Comparison of ENCODE assay signal across 8 cellular contexts in genomic region chr2:190678444-190679162, GRCh38. TPM values are rescaled to one million over a fixed set of nuclear protein-coding genes. Genes with fewer than 3 reads are reported as not detected.
A peak's percentile ranks its signal among the peaks of the same experiment; 100 is the strongest.
DNase-seq lines count a peak whose midpoint lies in the region; ATAC-seq, FAIRE-seq and TF ChIP-seq lines count a peak whose summit lies in the region.

No MANE protein-coding gene starts in this region.

- POLR2A ChIA-PET in H1 (lab: Charles Lee; ENCODE audit: partially characterized antibody): interaction anchor here (0.7 to 1.6 kb wide), 4 partner anchors 11 to 145 kb away, joined by 3 read pairs; no protein-coding TSS in a partner anchor

- no peak overlapping the region for H4K5ac ChIP-seq in H1 (ENCODE audit: insufficient read length, low read depth, low read length)

- H3K9ac ChIP-seq in H1 (replicated peaks in 1 of 4; ENCODE audit: extremely low read depth in 1 of 4, low read depth in 3 of 4, low read length in 3 of 4): no peak overlapping the region; a peak in 1 of 7 replicates

- no peaks in the 10 kb centered on the region for H3K23me2 ChIP-seq in H1 (ENCODE audit: low read depth, low read length)

- TF ChIP-seq CTCF in GM12865 (IDR thresholded peaks at IDR 0.05; ENCODE audit: insufficient read depth, low read depth, low read length, missing control alignments): no peak
- no peak for TF ChIP-seq CTCF in H1 (IDR thresholded peaks at IDR 0.05; ENCODE audit: control extremely low read depth in 1 of 3, insufficient read depth in 1 of 3, low read depth in 1 of 3, low read length in 3 of 3)
- no peak for TF ChIP-seq CTCF in esophagus muscularis mucosa (IDR thresholded peaks at IDR 0.05)

- H4K20me1 ChIP-seq in H1 (replicated peaks in 1 of 2; ENCODE audit: control insufficient read depth in 1 of 2, insufficient read depth in 2 of 2, low read length in 2 of 2): no peaks in the 10 kb centered on the region

- TF ChIP-seq EP300 in H1 (IDR thresholded peaks at IDR 0.05; ENCODE audit: borderline replicate concordance in 1 of 2, low read depth in 2 of 2, low read length in 2 of 2) (no peak), esophagus muscularis mucosa (IDR thresholded peaks at IDR 0.05) (no peak)

- in situ Hi-C loops in KBM-7 (cut with MboI; ENCODE audit: low pct_unique_long_range_greater_than_20kb, low sequenced_read_pairs): no loop called here

- TF ChIP-seq RAD21 in H1 (IDR thresholded peaks at IDR 0.05 in 1 of 2, conservative IDR thresholded peaks at IDR 0.05 in 1 of 2; ENCODE audit: low read depth in 2 of 2, low read length in 2 of 2): no peak

- no peak overlapping the region for H2BK20ac ChIP-seq in H1 (ENCODE audit: low read length)

- no peak overlapping the region for H4K91ac ChIP-seq in H1 (replicated peaks; ENCODE audit: insufficient read length, low read length)

- intact Hi-C loops in posterior vena cava (cut with DNase I): no loop called here
- intact Hi-C loops in esophagus muscularis mucosa (cut with DNase I): no loop called here

- H3K4me1 ChIP-seq in H1 (replicated peaks in 1 of 4; ENCODE audit: control insufficient read depth in 3 of 4, insufficient read depth in 4 of 4, low read length in 3 of 4): peaks cover 3 to 12% (median 8%) of the 10 kb centered on the region in 4 experiments; a peak in 5 of 7 replicates
- H3K4me1 ChIP-seq in esophagus muscularis mucosa: peaks cover 4 to 34% (median 15%) of the 10 kb centered on the region in 4 donors

- H3K18ac ChIP-seq in H1 (ENCODE audit: extremely low read depth, low read length): peak overlapping the region; percentile 24; the same call in 1 of the 2 replicates

- H3K4me3 ChIP-seq in GM12865 (ENCODE audit: low read depth, low read length) (peak overlapping the region; percentile 55), H1 (ENCODE audit: extremely low read depth in 1 of 4, insufficient read depth in 2 of 4, low read depth in 3 of 4, low read length in 4 of 4) (no peak overlapping the region), esophagus muscularis mucosa (no peak overlapping the region)

- FAIRE-seq in H1 (lab: Jason Lieb, UNC): no peak

- no peaks in the 10 kb centered on the region for H3K27me3 ChIP-seq in H1 (replicated peaks in 1 of 4; ENCODE audit: control insufficient read depth in 3 of 4, extremely low read depth in 1 of 4, insufficient read depth in 3 of 4, low read length in 3 of 4)
- no peaks in the 10 kb centered on the region for H3K27me3 ChIP-seq in esophagus muscularis mucosa

- H2BK15ac ChIP-seq in H1 (ENCODE audit: low read length): no peak overlapping the region; the same call in 1 of the 2 replicates

- no peak overlapping the region for H3K23ac ChIP-seq in H1 (ENCODE audit: insufficient read length)

- 74% methylated on average over 6 of the region's 6 CpGs; no CpG with 5 or more reads in 1 of the 2 experiments for WGBS in H1 (ENCODE audit: extremely low coverage in 1 of 2, insufficient coverage in 1 of 2, insufficient read length in 1 of 2, insufficient replicate concordance in 2 of 2, low coverage in 1 of 2, low lambda C conversion rate in 2 of 2, missing lambda C conversion rate in 1 of 2), 2 experiments
- WGBS in esophagus muscularis mucosa: 51% methylated on average over 6 of the region's 6 CpGs

- TF ChIP-seq POLR2A in H1 (IDR thresholded peaks at IDR 0.05; ENCODE audit: control extremely low read depth in 1 of 2, low read depth in 2 of 2, low read length in 2 of 2): no peak
- TF ChIP-seq POLR2A in esophagus muscularis mucosa (IDR thresholded peaks at IDR 0.05; ENCODE audit: low read depth): no peak

- H2BK5ac ChIP-seq in H1 (ENCODE audit: low read depth, low read length): peak overlapping the region; percentile 38; the same call in 1 of the 2 replicates

- H3K14ac ChIP-seq in H1 (ENCODE audit: insufficient read length): no peak overlapping the region

- H3K27ac ChIP-seq in H1 (ENCODE audit: low read depth, low read length) (no peak overlapping the region), esophagus muscularis mucosa (replicated peaks in 1 of 4) (no peak overlapping the region)

- H3K4me2 ChIP-seq in H1 (ENCODE audit: insufficient read depth in 1 of 2, low read depth in 2 of 2, low read length in 2 of 2): 0 out of 4 replicates have a peak overlapping the region, but pooled peaks of 1 of the 2 experiments have one; percentile 10

- DNase-seq in GM12865 (ENCODE audit: low read depth): peak; percentile 91
- DNase-seq in KBM-7: peak; percentile 22
- no peak for DNase-seq in H1 (ENCODE audit: low read depth in 1 of 2, low spot score in 2 of 2)
- DNase-seq in stimulated activated CD4-positive, alpha-beta T cell treated with anti-CD3 and anti-CD28 coated beads, Interleukin-4, amount 100 ng/mL, for 4 hours: peak; percentile 12 to 26
- DNase-seq in posterior vena cava (ENCODE audit: low spot score): no peak
- no peak for DNase-seq in esophagus muscularis mucosa (ENCODE audit: extremely low spot score)
- DNase-seq in DMS 273 treated with DMSO at 0.1 percent for 48 hours (lab: John Stamatoyannopoulos, UW): no peak

- CTCF ChIA-PET in H1 (lab: Charles Lee; ENCODE audit: partially characterized antibody): interaction anchor here (0.6 to 6.1 kb wide), 14 partner anchors 9 to 335 kb away, joined by 3 to 48 read pairs (median 6); partner anchors contain the start of gene INPP1

- H3K9me3 ChIP-seq in H1 (ENCODE audit: insufficient read depth in 2 of 2, low read depth in 1 of 2, low read length in 1 of 2): no peaks in the 10 kb centered on the region
- H3K9me3 ChIP-seq in esophagus muscularis mucosa: no peaks in the 10 kb centered on the region

- peak overlapping the region; percentile 18; the same call in 1 of the 2 replicates for H2BK12ac ChIP-seq in H1 (ENCODE audit: low read depth, low read length)

- H4K8ac ChIP-seq in H1 (ENCODE audit: extremely low read depth, insufficient read depth, low read length): no peak overlapping the region

- no peaks in the 10 kb centered on the region for H3K79me2 ChIP-seq in H1 (ENCODE audit: control insufficient read depth in 1 of 2, insufficient read depth in 2 of 2, low read length in 2 of 2)

- no peak overlapping the region for H2AK5ac ChIP-seq in H1 (ENCODE audit: low read depth, low read length)

- no peak overlapping the region for H3K4ac ChIP-seq in H1 (replicated peaks; ENCODE audit: insufficient read length, low read depth, low read length)

- no peak overlapping the region for H2BK120ac ChIP-seq in H1 (replicated peaks; ENCODE audit: low read depth, low read length)

- no peak overlapping the region for H3K56ac ChIP-seq in H1 (replicated peaks; ENCODE audit: insufficient read length, low read depth, low read length)

- no peaks in the 10 kb centered on the region for H3K79me1 ChIP-seq in H1 (ENCODE audit: low read depth, low read length)

- peak; percentile 68 for ATAC-seq in GM21619 (IDR thresholded peaks at IDR 0.05; ENCODE audit: unreplicated experiment)

- no peak overlapping the region for H2AFZ ChIP-seq in H1 (ENCODE audit: low read length)

- H3K36me3 ChIP-seq in H1 (ENCODE audit: control insufficient read depth in 2 of 4, insufficient read depth in 4 of 4, low read length in 3 of 4): no peaks in the 10 kb centered on the region; a peak in 1 of 8 replicates
- H3K36me3 ChIP-seq in esophagus muscularis mucosa: peaks cover 0 to 20% (median 11%) of the 10 kb centered on the region in 4 donors

TF ChIP-seq in H1, 55 proteins besides CTCF, POLR2A, EP300 and RAD21:
- TF ChIP-seq GTF2F1 (IDR thresholded peaks at IDR 0.05; ENCODE audit: borderline replicate concordance, low read depth, low read length) (no peak), TEAD4 (IDR thresholded peaks at IDR 0.05; ENCODE audit: low read depth, low read length) (no peak), KDM1A (IDR thresholded peaks at IDR 0.05; ENCODE audit: borderline replicate concordance, low read length) (no peak), JUN (IDR thresholded peaks at IDR 0.05; ENCODE audit: low read depth, low read length) (no peak), SIRT6 (IDR thresholded peaks at IDR 0.05; ENCODE audit: low read length) (no peak), SP2 (IDR thresholded peaks at IDR 0.05; ENCODE audit: low read length) (no peak), TAF7 (optimal IDR thresholded peaks at IDR 0.05; ENCODE audit: borderline replicate concordance, low read depth, low read length) (no peak), BACH1 (IDR thresholded peaks at IDR 0.05; ENCODE audit: low read length) (no peak), EZH2 (IDR thresholded peaks at IDR 0.05; ENCODE audit: low read depth, low read length, severe bottlenecking) (no peak), SP1 (IDR thresholded peaks at IDR 0.05; ENCODE audit: low read depth, low read length) (no peak), CHD2 (IDR thresholded peaks at IDR 0.05; ENCODE audit: low read length) (no peak), CEBPB (IDR thresholded peaks at IDR 0.05; ENCODE audit: low read depth, low read length) (no peak), RBBP5 (IDR thresholded peaks at IDR 0.05; ENCODE audit: borderline replicate concordance, low read depth, low read length) (no peak), BRCA1 (IDR thresholded peaks at IDR 0.05; ENCODE audit: low read depth, low read length) (no peak), E2F6 (IDR thresholded peaks at IDR 0.05) (no peak), RXRA (IDR thresholded peaks at IDR 0.05; ENCODE audit: insufficient read depth, low read depth, low read length) (no peak), SIX5 (IDR thresholded peaks at IDR 0.05; ENCODE audit: low read depth, low read length) (no peak)

RNA-seq across cellular contexts. Expression of gene NAB1, which starts 29.7 kb away (rescaled TPM):
- total RNA-seq in H1 (2021; fragmentation: NEBNext Ultra II Directional; extraction: Animal tissue kit (Norgen Biotek cat#: 25700)): 28.2 and 28.6 TPM in 2 replicates
- 8.5 and 21.9 TPM in 2 replicates for polyA plus RNA-seq in H1 (2011; rRNA removed)
- 10.4 TPM for polyA plus RNA-seq in H1 (2011; cell fraction: cytosol; rRNA removed)
- 22.3 TPM for polyA plus RNA-seq in H1 (2011; cell fraction: nucleus; rRNA removed)
- polyA plus RNA-seq in H1 (2012, experiment 1 of 2): 14.7 to 20.7 TPM (median 18.8 TPM) in 4 replicates
- 1.8 TPM for polyA plus RNA-seq in H1 (2012, experiment 2 of 2)
- polyA plus RNA-seq in H1 (2013, experiment 1 of 2): 19.7 TPM
- 17.3 TPM for polyA plus RNA-seq in H1 (2013, experiment 2 of 2)
- 26.3 and 33.1 TPM in 2 replicates for polyA minus RNA-seq in H1 (2011; rRNA and poly(A)+ RNA removed)
- polyA minus RNA-seq in H1 (2011; cell fraction: cytosol; rRNA and poly(A)+ RNA removed): 11.1 TPM
- polyA minus RNA-seq in H1 (2011; cell fraction: nucleus; rRNA and poly(A)+ RNA removed): 39.9 TPM
- total RNA-seq in posterior vena cava: 10 to 100 TPM; 40.9 to 41.7 TPM
- 10 to 100 TPM; 59.8 to 88.5 (median 78.8) TPM for total RNA-seq in esophagus muscularis mucosa

Comparison
In these comparisons a context has a peak if more than half of its experiments do, and no peak if none do; other contexts are left out.
1. DNase-seq: peak in GM12865 (single experiment), KBM-7 (single experiment) and stimulated activated CD4-positive, alpha-beta T cell treated with anti-CD3 and anti-CD28 coated beads, Interleukin-4, amount 100 ng/mL, for 4 hours (2 of 2); none in H1 (0 of 2), posterior vena cava (single experiment), esophagus muscularis mucosa (single experiment) and DMS 273 treated with DMSO at 0.1 percent for 48 hours (single experiment).